ENCODE assay signal across 7 cellular contexts in the genomic region with DNA sequence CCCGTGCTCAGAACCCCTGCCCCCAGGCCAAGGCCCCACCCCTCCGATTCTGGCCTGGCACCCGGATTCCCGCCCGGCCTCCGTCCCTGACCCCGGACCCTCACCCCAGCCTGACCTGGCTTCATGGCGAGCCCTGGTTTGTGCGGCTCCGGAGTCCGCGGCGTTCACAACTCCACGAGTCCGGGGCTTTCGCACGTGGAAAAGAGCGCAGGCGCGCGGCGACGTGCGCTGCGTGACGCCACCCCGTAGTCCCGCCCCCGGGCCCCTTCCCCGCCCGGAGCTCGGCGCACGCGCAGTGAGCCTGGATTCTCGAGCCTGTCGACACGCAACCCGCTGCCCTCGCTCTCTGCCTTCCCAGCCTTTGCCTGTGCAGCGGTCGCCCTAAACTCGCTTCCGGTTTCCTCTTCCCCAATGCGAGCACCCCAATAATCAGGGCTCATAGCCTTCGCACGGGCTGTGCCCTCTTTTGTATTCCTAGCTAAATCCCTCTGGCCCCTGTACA. TPM values are rescaled to one million over a fixed set of nuclear protein-coding genes. Genes with fewer than 3 reads are reported as not detected.
A peak's percentile ranks its signal among the peaks of the same experiment; 100 is the strongest.
DNase-seq lines count a peak whose midpoint lies in the region; ATAC-seq, FAIRE-seq and TF ChIP-seq lines count a peak whose summit lies in the region.

TSS of gene FBL (minus strand) at position 204 of the 502 bp plus-strand sequence. CDS start at position 125, 79 bp downstream.

- peaks cover 22% of the 10 kb centered on the region for H3K4me1 ChIP-seq in hepatocyte (ENCODE audit: insufficient read depth)

- peak within 1 kb of the TSS; percentile 86 for H2AFZ ChIP-seq in hepatocyte

- peak; percentile 99 for DNase-seq in GM18507 (ENCODE audit: extremely low spot score, insufficient read length, low read depth)
- DNase-seq in NCI-H2029 treated with DMSO at 0.1 percent for 48 hours (lab: John Stamatoyannopoulos, UW), result peak; percentile 71
- peak; percentile 93 for DNase-seq in T1000 (lab: John Stamatoyannopoulos, UW)
- peak; percentile 98 for DNase-seq in astrocyte of the hippocampus (ENCODE audit: low read depth, low spot score)
- DNase-seq in hepatocyte (ENCODE audit: low spot score), result peak; percentile 99
- peak; percentile 48 for DNase-seq in retinal pigment epithelial cell (ENCODE audit: low read depth)

- peak within 1 kb of the TSS; percentile 83 for H3K4me3 ChIP-seq in hepatocyte
- H3K4me3 ChIP-seq in retinal pigment epithelial cell (ENCODE audit: low read length), result peak within 1 kb of the TSS; percentile 92

- H4K20me1 ChIP-seq in hepatocyte (ENCODE audit: insufficient read depth, poor library complexity, severe bottlenecking), result peaks cover 6% of the 10 kb centered on the region

- peak within 1 kb of the TSS; percentile 93 for H3K27ac ChIP-seq in hepatocyte

- H3K4me2 ChIP-seq in hepatocyte, result peak within 1 kb of the TSS; percentile 78

- H3K36me3 ChIP-seq in hepatocyte (replicated peaks; ENCODE audit: insufficient read depth, low read depth), result no peaks in the 10 kb centered on the region

- no peak for TF ChIP-seq CTCF in hepatocyte (IDR thresholded peaks at IDR 0.05; ENCODE audit: poor library complexity)
- TF ChIP-seq CTCF in retinal pigment epithelial cell (conservative IDR thresholded peaks at IDR 0.05; ENCODE audit: low read depth, low read length), result no peak

- peaks cover 47% of the 10 kb centered on the region for H3K79me2 ChIP-seq in hepatocyte

- peak; percentile 85 for ATAC-seq in HG02981 (IDR thresholded peaks at IDR 0.05; ENCODE audit: unreplicated experiment)

- no peaks in the 10 kb centered on the region for H3K27me3 ChIP-seq in hepatocyte

- H3K9me2 ChIP-seq in hepatocyte (replicated peaks; ENCODE audit: insufficient read depth), result no peaks in the 10 kb centered on the region

- FAIRE-seq in GM18507 (lab: Jason Lieb, UNC), result peak; percentile 93

- H3K9me3 ChIP-seq in hepatocyte (ENCODE audit: low read depth), result no peaks in the 10 kb centered on the region

- 1% methylated on average over 27 of the region's 47 CpGs for WGBS in hepatocyte (ENCODE audit: low lambda C conversion rate, missing lambda C conversion rate)

RNA-seq across cellular contexts. Expression of gene FBL, which starts in this region (rescaled TPM):
- total RNA-seq in hepatocyte, result 104 and 126 TPM in 2 replicates
- polyA plus RNA-seq in hepatocyte, result 69.6 and 79.4 TPM in 2 replicates

Comparison
In these comparisons a context has a peak if more than half of its experiments do, and no peak if none do; other contexts are left out.
1. Peak in every context shown above with its lines: DNase-seq, ATAC-seq, H3K4me3 ChIP-seq and H3K27ac ChIP-seq.
2. DNase-seq: peak in every context shown above with its lines; median percentile 99 in GM18507; 99 in hepatocyte; 98 in astrocyte of the hippocampus; 93 in T1000; 71 in NCI-H2029 treated with DMSO at 0.1 percent for 48 hours; 48 in retinal pigment epithelial cell.